8 cellular contexts compared by ENCODE assay signal in genomic region chr15:67835349-67836133, GRCh38. TPM values are rescaled to one million over a fixed set of nuclear protein-coding genes. Genes with fewer than 3 reads are reported as not detected.
A peak's percentile ranks its signal among the peaks of the same experiment; 100 is the strongest.
DNase-seq lines count a peak whose midpoint lies in the region; ATAC-seq and TF ChIP-seq lines count a peak whose summit lies in the region.

No MANE protein-coding gene starts in this region.

- peaks cover 42 to 83% (median 44%) of the 10 kb centered on the region in 5 donors for H3K27me3 Mint-ChIP-seq in naive thymus-derived CD4-positive, alpha-beta T cell

- no peaks in the 10 kb centered on the region for H3K36me3 Mint-ChIP-seq in naive thymus-derived CD4-positive, alpha-beta T cell

- peak overlapping the region; percentile 50 for H3K9ac ChIP-seq in HUES6 (ENCODE audit: low read length)

- no peaks in the 10 kb centered on the region for H3K36me3 ChIP-seq in HUES6 (ENCODE audit: control insufficient read depth, insufficient read depth, low read length)
- H3K36me3 ChIP-seq in naive thymus-derived CD4-positive, alpha-beta T cell (ENCODE audit: control insufficient read depth in 2 of 3, insufficient read depth in 3 of 3, low read length in 3 of 3) = peaks cover 0 to 3% (median 0%) of the 10 kb centered on the region in 3 experiments

- intact Hi-C loops in naive thymus-derived CD4-positive, alpha-beta T cell (cut with micrococcal nuclease) = loop anchor here (1.0 to 10.0 kb wide), 8 partner anchors 52 to 1133 kb away; partner anchors contain the start of genes SMAD6 (in 2 of the 2) and SMAD3 (in 1 of the 2)

- peaks cover 22 to 72% (median 41%) of the 10 kb centered on the region in 7 donors for H3K4me1 Mint-ChIP-seq in naive thymus-derived CD4-positive, alpha-beta T cell

- peaks cover 86% of the 10 kb centered on the region for H3K27me3 ChIP-seq in HUES6 (ENCODE audit: control insufficient read depth, insufficient read depth, low read length)
- peaks cover 0 to 23% of the 10 kb centered on the region in 2 donors for H3K27me3 ChIP-seq in naive thymus-derived CD4-positive, alpha-beta T cell (ENCODE audit: control insufficient read depth in 2 of 2, insufficient read depth in 2 of 2, low read length in 2 of 2)

- POLR2A ChIA-PET in naive thymus-derived CD4-positive, alpha-beta T cell (lab: Charles Lee) = interaction anchor here (0.6 to 1.6 kb wide), 3 partner anchors 77 to 378 kb away, joined by 3 to 12 read pairs (median 3); no protein-coding TSS in a partner anchor

- no peaks in the 10 kb centered on the region for H3K9me3 ChIP-seq in HUES6 (ENCODE audit: control insufficient read depth, insufficient read depth, low read depth, low read length)
- H3K9me3 ChIP-seq in naive thymus-derived CD4-positive, alpha-beta T cell (ENCODE audit: control insufficient read depth in 2 of 3, low read length in 3 of 3) = no peaks in the 10 kb centered on the region

- H3K4me1 ChIP-seq in HUES6 (ENCODE audit: control insufficient read depth, insufficient read depth, low read length) = peaks cover 35% of the 10 kb centered on the region
- peaks cover 35 to 37% of the 10 kb centered on the region in 2 donors for H3K4me1 ChIP-seq in naive thymus-derived CD4-positive, alpha-beta T cell (ENCODE audit: control insufficient read depth in 2 of 2, insufficient read depth in 2 of 2, low read length in 2 of 2)

- TF ChIP-seq CTCF in AG10803 (conservative IDR thresholded peaks at IDR 0.05; ENCODE audit: low read length) = no peak
- TF ChIP-seq CTCF in coronary artery (IDR thresholded peaks at IDR 0.05) = no peak

- DNase-seq in AG10803 (ENCODE audit: low read depth) = no peak
- no peak for DNase-seq in coronary artery (ENCODE audit: low spot score)
- DNase-seq in naive thymus-derived CD4-positive, alpha-beta T cell = peak in 1 of 9 donors; percentile 36
- DNase-seq in glomerular visceral epithelial cell (ENCODE audit: extremely low spot score) = no peak
- DNase-seq in activated effector memory CD4-positive, alpha-beta T cell treated with Interleukin-2 at 50 U/mL for 16 hours = no peak
- no peak for DNase-seq in stimulated activated CD4-positive, alpha-beta T cell treated with anti-CD3 and anti-CD28 coated beads, Interleukin-12 subunit alpha, Interleukin-12 subunit beta, amount 100 ng/mL, for 4 hours

- peaks cover 0 to 9% (median 0%) of the 10 kb centered on the region in 11 donors for H3K9me3 Mint-ChIP-seq in naive thymus-derived CD4-positive, alpha-beta T cell

- no peak for ATAC-seq in naive thymus-derived CD4-positive, alpha-beta T cell
- no peak for ATAC-seq in GM19035 (IDR thresholded peaks at IDR 0.05; ENCODE audit: unreplicated experiment)

- peak overlapping the region; percentile 50 for H3K4me3 ChIP-seq in AG10803 (ENCODE audit: low read length)
- peak overlapping the region; percentile 59 for H3K4me3 ChIP-seq in HUES6 (ENCODE audit: low read depth, low read length)
- H3K4me3 ChIP-seq in coronary artery = peak overlapping the region; percentile 66
- H3K4me3 ChIP-seq in naive thymus-derived CD4-positive, alpha-beta T cell (ENCODE audit: low read length) = peak overlapping the region; percentile 63

- H3K27ac Mint-ChIP-seq in naive thymus-derived CD4-positive, alpha-beta T cell = peak overlapping the region in 3 of 9 donors; percentile 12 to 37 (median 13)

- H3K4me3 Mint-ChIP-seq in naive thymus-derived CD4-positive, alpha-beta T cell = peak overlapping the region; percentile 76 to 92 (median 84)

- CTCF ChIA-PET in naive thymus-derived CD4-positive, alpha-beta T cell (lab: Charles Lee) = interaction anchor here (0.5 to 4.0 kb wide), 10 partner anchors 53 to 889 kb away, joined by 3 to 56 read pairs (median 6); no protein-coding TSS in a partner anchor

- H3K27ac ChIP-seq in HUES6 (ENCODE audit: low read depth, low read length) (no peak overlapping the region), coronary artery (no peak overlapping the region)
- no peak overlapping the region for H3K27ac ChIP-seq in naive thymus-derived CD4-positive, alpha-beta T cell (ENCODE audit: low read depth, low read length)

RNA-seq across cellular contexts. Expression of gene RNU6-1, which starts 4.3 kb away (rescaled TPM):
- total RNA-seq in naive thymus-derived CD4-positive, alpha-beta T cell = not detected
- not detected for polyA plus RNA-seq in naive thymus-derived CD4-positive, alpha-beta T cell

RNA-seq across cellular contexts. Expression of gene SKOR1, which starts 10.2 kb away (rescaled TPM):
- 1 to 10 TPM in 2 of 5 experiments, under 1 TPM in 3; 0.34 to 2.4 (median 0.62) TPM for total RNA-seq in naive thymus-derived CD4-positive, alpha-beta T cell
- polyA plus RNA-seq in naive thymus-derived CD4-positive, alpha-beta T cell = not detected
